Comparison of ENCODE assay signal across 22 cellular contexts in genomic region chr6:28756555-28756918, GRCh38.
"Had no signal": no experiment of that assay in that cellular context is flagged by ENCODE, and none has a peak within 500 bp of the region (broad histone marks: within the 10 kb centered on the region; RNA-seq: fewer than 3 reads in every experiment).

No MANE protein-coding gene starts in this region.

- H3K27ac ChIP-seq: body of pancreas, foreskin keratinocyte, left lung, tibial artery had no signal

- DNase-seq: activated CD4-positive, alpha-beta memory T cell treated with anti-CD3 and anti-CD28 coated beads, Interleukin-2, amount 10 ng/mL, durations not matched to agents 7 days and 5 days; activated CD4-positive, alpha-beta T cell treated with anti-CD3 and anti-CD28 coated beads, Interleukin-2, amount 10 ng/mL, durations not matched to agents 24 days and 14 days; activated effector memory CD4-positive, alpha-beta T cell treated with Interleukin-2 at 50 U/mL for 16 hours; activated naive CD4-positive, alpha-beta T cell treated with anti-CD3 and anti-CD28 coated beads, Interleukin-2, amount 50 U/mL, for 16 hours; activated naive CD8-positive, alpha-beta T cell treated with anti-CD3 and anti-CD28 coated beads, Interleukin-2, amount 50 U/mL, for 24 hours; activated T-cell treated with anti-CD3 and anti-CD28 coated beads, Interleukin-2, amount 50 U/mL, for 72 hours; body of pancreas; effector CD4-positive, alpha-beta T cell; foreskin keratinocyte; immature natural killer cell; kidney glomerular epithelial cell; left lung; naive B cell; posterior cingulate gyrus; small intestine; stimulated activated CD4-positive, alpha-beta T cell treated with anti-CD3 and anti-CD28 coated beads, Interleukin-2, amount 100 ng/mL, for 24 hours; stimulated activated naive CD8-positive, alpha-beta T cell treated with anti-CD3 and anti-CD28 coated beads, Interleukin-15, amount 100 ng/mL, for 72 hours; tibial artery had no signal

- ATAC-seq: activated CD4-positive, CD25-positive, alpha-beta regulatory T cell treated with anti-CD3 and anti-CD28 coated beads, Interleukin-2, amount 50 U/mL, for 24 hours; activated naive CD8-positive, alpha-beta T cell treated with anti-CD3 and anti-CD28 coated beads, Interleukin-2, amount 50 U/mL, for 24 hours; activated T-cell treated with anti-CD3 and anti-CD28 coated beads, Interleukin-2, amount 50 U/mL, for 72 hours; body of pancreas; foreskin keratinocyte; left lung; sciatic nerve; stimulated activated effector memory CD8-positive, alpha-beta T cell treated with anti-CD3 and anti-CD28 coated beads, Interleukin-12 subunit alpha, Interleukin-12 subunit beta, amount 100 ng/mL, for 72 hours; stimulated activated naive CD8-positive, alpha-beta T cell treated with anti-CD3 and anti-CD28 coated beads, Interleukin-15, amount 100 ng/mL, for 72 hours had no signal

- H3K9me3 ChIP-seq: body of pancreas, tibial artery had no signal

- H3K4me1 ChIP-seq: body of pancreas, foreskin keratinocyte, left lung, tibial artery had no signal

- H3K36me3 ChIP-seq: left lung, tibial artery had no signal

- H3K4me3 ChIP-seq: body of pancreas, left lung, lung, tibial artery had no signal
